20 cellular contexts compared by ENCODE assay signal in genomic region chr16:17497648-17498047, GRCh38. TPM values are rescaled to one million over a fixed set of nuclear protein-coding genes. Genes with fewer than 3 reads are reported as not detected.
DNase-seq lines count a peak whose midpoint lies in the region; ATAC-seq and TF ChIP-seq lines count a peak whose summit lies in the region.
"Had no signal": no experiment of that assay in that cellular context is flagged by ENCODE, and none has a peak within 500 bp of the region (broad histone marks: within the 10 kb centered on the region; RNA-seq: fewer than 3 reads in every experiment).

No MANE protein-coding gene starts in this region.

- peak overlapping the region; percentile 48; the same call in 1 of the 2 replicates for H2AFZ ChIP-seq in SK-N-SH (ENCODE audit: low read depth)
- no peak overlapping the region for H2AFZ ChIP-seq in smooth muscle cell (ENCODE audit: low read depth)
- H2AFZ ChIP-seq: GM23338 had no signal

- H3K36me3 ChIP-seq in SK-N-SH (replicated peaks in 1 of 2; ENCODE audit: control insufficient read depth in 1 of 2, insufficient read depth in 2 of 2, low read length in 1 of 2), result no peaks in the 10 kb centered on the region
- no peaks in the 10 kb centered on the region for H3K36me3 ChIP-seq in smooth muscle cell (ENCODE audit: low read depth)

- H3K36me3 Mint-ChIP-seq in T-helper 17 cell (ENCODE audit: low read depth), result no peaks in the 10 kb centered on the region

- peaks cover 11% of the 10 kb centered on the region for H3K27me3 Mint-ChIP-seq in T-helper 17 cell

- no peak overlapping the region for H3K27ac Mint-ChIP-seq in T-helper 17 cell
- H3K27ac Mint-ChIP-seq: GM23338 had no signal

- CTCF ChIA-PET in SK-N-SH (lab: Yijun Ruan, JAX), result interaction anchor here (1.0 kb wide), 1 partner anchor 19 kb away, joined by 3 read pairs; no protein-coding TSS in a partner anchor

- in situ Hi-C loops in astrocyte of the spinal cord (cut with HindIII; ENCODE audit: low sequenced_read_pairs), result no loop called here

- H3K4me1 ChIP-seq in SK-N-SH (ENCODE audit: control insufficient read depth in 1 of 2, insufficient read depth in 2 of 2, low read depth in 1 of 2, low read length in 1 of 2), result peaks cover 9 to 12% of the 10 kb centered on the region in 2 experiments; a peak in 3 of 4 replicates
- H3K4me1 ChIP-seq in smooth muscle cell (ENCODE audit: low read depth), result no peaks in the 10 kb centered on the region

- H3K9me2 ChIP-seq in SK-N-SH, result no peaks in the 10 kb centered on the region

- peak; percentile 35 for DNase-seq in EL
- DNase-seq in SK-N-SH, result no peak
- peak; percentile 65 for DNase-seq in astrocyte of the spinal cord (ENCODE audit: low read depth, low spot score)
- no peak for DNase-seq in smooth muscle cell (lab: John Stamatoyannopoulos, UW; ENCODE audit: unreplicated experiment)
- DNase-seq in T-helper 17 cell, result no peak
- no peak for DNase-seq in mucosa of gallbladder (ENCODE audit: low spot score)
- DNase-seq in NAMALWA (ENCODE audit: low spot score), result no peak
- DNase-seq: COR-L47, DMS153, NCI-H1092 treated with DMSO at 0.1 percent for 48 hours, NCI-H2107, NCI-H226, NCI-H524 treated with DMSO at 0.1 percent for 48 hours had no signal

- H3K4me1 Mint-ChIP-seq in T-helper 17 cell, result peaks cover under 1% of the 10 kb centered on the region
- H3K4me1 Mint-ChIP-seq: GM23338 had no signal

- H3K27me3 ChIP-seq in SK-N-SH (ENCODE audit: insufficient read depth) (no peaks in the 10 kb centered on the region), smooth muscle cell (ENCODE audit: low read depth) (no peaks in the 10 kb centered on the region)

- 64% methylated on average over 3 of the region's 3 CpGs for WGBS in SK-N-SH (ENCODE audit: low lambda C conversion rate)
- WGBS in smooth muscle cell (ENCODE audit: low lambda C conversion rate), result 34% methylated on average over 3 of the region's 3 CpGs

- no peak overlapping the region for H3K4me3 Mint-ChIP-seq in T-helper 17 cell
- H3K4me3 Mint-ChIP-seq: GM23338 had no signal

- H3K27ac ChIP-seq in SK-N-SH (ENCODE audit: low read depth in 2 of 2, low read length in 1 of 2) (peak overlapping the region in 1 of 2 experiments; percentile 61; a peak in 2 of 4 replicates), smooth muscle cell (ENCODE audit: low read depth) (peak overlapping the region; percentile 73)
- H3K27ac ChIP-seq: KMS-11, SK-N-MC had no signal

- H3K9ac ChIP-seq in SK-N-SH, result peak overlapping the region; percentile 9; the same call in 1 of the 2 replicates
- peak overlapping the region; percentile 29 for H3K9ac ChIP-seq in smooth muscle cell (ENCODE audit: low read depth)
- H3K9ac ChIP-seq: KMS-11 had no signal

- H3K4me2 ChIP-seq in SK-N-SH (no peak overlapping the region), smooth muscle cell (peak overlapping the region; percentile 47)
- H3K4me2 ChIP-seq: GM23338, KMS-11 had no signal

- no peak for TF ChIP-seq CTCF in SK-N-SH (IDR thresholded peaks at IDR 0.05)
- TF ChIP-seq CTCF in astrocyte of the spinal cord (IDR thresholded peaks at IDR 0.05; ENCODE audit: low read depth, low read length), result no peak
- no peak for TF ChIP-seq CTCF in smooth muscle cell (IDR thresholded peaks at IDR 0.05; ENCODE audit: borderline replicate concordance, insufficient read depth, poor library complexity, severe bottlenecking)

- H3K9me3 ChIP-seq in SK-N-SH (no peaks in the 10 kb centered on the region), smooth muscle cell (replicated peaks; ENCODE audit: low read depth) (no peaks in the 10 kb centered on the region), T-helper 17 cell (ENCODE audit: control insufficient read depth, low read length, poor library complexity, severe bottlenecking) (no peaks in the 10 kb centered on the region)

- 0 out of 4 replicates have a peak, but pooled peaks of 1 of the 2 experiments have one; percentile 19 for TF ChIP-seq EP300 in SK-N-SH (IDR thresholded peaks at IDR 0.05; ENCODE audit: borderline replicate concordance in 1 of 2, low read depth in 1 of 2, low read length in 1 of 2)

- TF ChIP-seq RAD21 in SK-N-SH (IDR thresholded peaks at IDR 0.05; ENCODE audit: low read length), result no peak

- H3K79me2 ChIP-seq in SK-N-SH (ENCODE audit: insufficient read depth), result no peaks in the 10 kb centered on the region
- no peaks in the 10 kb centered on the region for H3K79me2 ChIP-seq in smooth muscle cell (ENCODE audit: low read depth)

- ATAC-seq in T-helper 17 cell, result no peak
- ATAC-seq: GM23338, HepG2, Panc1, Right ventricle myocardium inferior had no signal

- POLR2A ChIA-PET in SK-N-SH (lab: Yijun Ruan, JAX), result no interaction called here

- H3K4me3 ChIP-seq in SK-N-SH (ENCODE audit: low read depth in 2 of 2, low read length in 1 of 2) (no peak overlapping the region), astrocyte of the spinal cord (ENCODE audit: low read depth, low read length) (no peak overlapping the region), smooth muscle cell (no peak overlapping the region)
- H3K4me3 ChIP-seq: GM23338, SK-N-MC had no signal

- H3F3A ChIP-seq in SK-N-SH (replicated peaks; ENCODE audit: insufficient read depth), result peaks cover 14% of the 10 kb centered on the region
- H3F3A ChIP-seq in smooth muscle cell (ENCODE audit: low read depth), result peaks cover 4% of the 10 kb centered on the region

- H4K20me1 ChIP-seq in SK-N-SH (ENCODE audit: insufficient read depth) (no peaks in the 10 kb centered on the region), smooth muscle cell (ENCODE audit: low read depth) (no peaks in the 10 kb centered on the region)

TF ChIP-seq in SK-N-SH, 30 proteins besides CTCF, POLR2A, EP300 and RAD21 (continues in another document):
- TF ChIP-seq JUND (IDR thresholded peaks at IDR 0.05) (peak; percentile 30; the same call in 1 of the 2 replicates), IRF3 (IDR thresholded peaks at IDR 0.05; ENCODE audit: low read depth, low read length) (no peak), RCOR1 (IDR thresholded peaks at IDR 0.05; ENCODE audit: low read length) (no peak), GATA2 (CRISPR knock-in tag; IDR thresholded peaks at IDR 0.05) (no peak), FOSL2 (IDR thresholded peaks at IDR 0.05; ENCODE audit: borderline replicate concordance, low read depth) (peak; percentile 28; the same call in 1 of the 2 replicates), PBX3 (IDR thresholded peaks at IDR 0.05) (peak; percentile 14; the same call in 1 of the 2 replicates), TAF1 (IDR thresholded peaks at IDR 0.05; ENCODE audit: borderline replicate concordance, low read depth, low read length) (no peak), EZH2phosphoT487 (IDR thresholded peaks at IDR 0.05; ENCODE audit: borderline replicate concordance, low read depth) (no peak), NFIC (IDR thresholded peaks at IDR 0.05; ENCODE audit: borderline replicate concordance) (no peak), ELF1 (IDR thresholded peaks at IDR 0.05) (no peak), SMC3 (IDR thresholded peaks at IDR 0.05; ENCODE audit: low read depth, low read length) (no peak), FOXJ3 (CRISPR knock-in tag; IDR thresholded peaks at IDR 0.05) (no peak), CHD2 (IDR thresholded peaks at IDR 0.05; ENCODE audit: low read length, partially characterized antibody) (no peak), MXI1 (IDR thresholded peaks at IDR 0.05; ENCODE audit: low read depth, low read length) (no peak), NRF1 (IDR thresholded peaks at IDR 0.05; ENCODE audit: low read depth, low read length) (no peak), FOXM1 (IDR thresholded peaks at IDR 0.05; ENCODE audit: low read depth) (no peak), TEAD4 (IDR thresholded peaks at IDR 0.05; ENCODE audit: borderline replicate concordance, insufficient read depth) (no peak), SIN3A (IDR thresholded peaks at IDR 0.05; ENCODE audit: borderline replicate concordance, low read depth, low read length) (no peak), USF2 (IDR thresholded peaks at IDR 0.05; ENCODE audit: borderline replicate concordance, low read depth, low read length) (no peak)

RNA-seq across cellular contexts. Expression of gene XYLT1, which starts 26.9 kb away (rescaled TPM):
- polyA plus RNA-seq in SK-N-SH (2012; rRNA removed) (16.6 and 17.6 TPM in 2 replicates), smooth muscle cell (8.2 and 9.5 TPM in 2 replicates)
- polyA plus RNA-seq in SK-N-SH (2012; cell fraction: cytosol; rRNA removed), result 14.3 and 18.1 TPM in 2 replicates
- polyA plus RNA-seq in SK-N-SH (2012; cell fraction: nucleus; rRNA removed), result 13.7 and 20.5 TPM in 2 replicates
- total RNA-seq in smooth muscle cell (19.9 and 22.4 TPM in 2 replicates), T-helper 17 cell (10 to 100 TPM; 33.8 to 57.3 TPM), mucosa of gallbladder (8.6 TPM)
- total RNA-seq: HepG2, MCF 10A had no signal
- polyA plus RNA-seq: HepG2 had no signal

Comparison
In these comparisons a context has a peak if more than half of its experiments do, and no peak if none do; other contexts are left out.
1. DNase-seq: peak in EL (single experiment) and astrocyte of the spinal cord (single experiment); none in SK-N-SH (single experiment), smooth muscle cell (single experiment), T-helper 17 cell (0 of 3), mucosa of gallbladder (single experiment) and NAMALWA (single experiment).